ENCODE assay signal across 9 cellular contexts in the genomic region with DNA sequence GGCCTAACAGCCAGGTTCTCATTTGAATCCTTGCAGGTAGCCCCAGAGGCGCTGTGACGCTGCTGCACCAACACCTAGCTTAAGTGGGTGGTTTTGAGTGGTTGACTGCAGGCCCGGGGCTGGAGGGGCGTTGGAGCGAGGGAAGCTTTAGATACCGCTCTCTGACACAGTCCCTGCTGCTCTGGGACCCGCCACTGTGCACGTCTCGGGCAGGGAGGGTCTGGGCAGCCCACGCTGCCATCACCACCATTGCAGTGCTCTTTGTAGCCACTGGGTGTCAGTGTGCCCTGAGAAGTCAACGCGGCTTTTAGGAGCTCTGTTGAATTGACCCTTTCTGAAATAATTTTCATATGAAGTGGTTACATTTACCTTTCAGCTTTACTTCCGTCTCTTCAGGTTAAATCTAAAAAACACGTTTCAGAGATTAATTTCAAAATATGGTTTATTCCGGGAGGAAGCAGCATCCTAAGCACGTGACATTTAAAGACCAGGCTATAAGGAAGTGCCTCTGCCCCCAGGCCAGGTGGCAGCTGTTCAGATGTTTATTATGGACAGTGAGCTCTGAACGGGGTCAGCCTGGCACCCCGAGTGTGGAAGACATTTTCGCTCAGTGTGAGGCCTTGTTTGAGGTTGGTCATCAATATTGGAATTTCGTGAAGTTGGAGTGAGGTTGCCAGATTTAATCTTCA. TPM values are rescaled to one million over a fixed set of nuclear protein-coding genes. Genes with fewer than 3 reads are reported as not detected.
DNase-seq lines count a peak whose midpoint lies in the region; ATAC-seq and TF ChIP-seq lines count a peak whose summit lies in the region.
"Had no signal": no experiment of that assay in that cellular context is flagged by ENCODE, and none has a peak within 500 bp of the region (broad histone marks: within the 10 kb centered on the region; RNA-seq: fewer than 3 reads in every experiment).

No MANE protein-coding gene starts in this region.

- DNase-seq in NCI-H524 (lab: John Stamatoyannopoulos, UW) (peak; percentile 15 to 66), NCI-H524 treated with DMSO at 0.1 percent for 48 hours (lab: John Stamatoyannopoulos, UW) (no peak), NCI-H2107 treated with DMSO at 0.1 percent for 48 hours (lab: John Stamatoyannopoulos, UW; ENCODE audit: unreplicated experiment) (peak; percentile 53), chondrocyte (ENCODE audit: low spot score) (no peak), left lung (peak; percentile 44 to 75)
- peak; percentile 25 for DNase-seq in activated CD4-positive, alpha-beta T cell treated with anti-CD3 and anti-CD28 coated beads for 1 hour
- DNase-seq in stimulated activated CD4-positive, alpha-beta T cell treated with anti-CD3 and anti-CD28 coated beads, TNF-alpha, amount 100 ng/mL, for 24 hours (ENCODE audit: low read depth in 3 of 3): peak; percentile 20 to 55 (median 33)

- no peak overlapping the region for H3K4me3 Mint-ChIP-seq in chondrocyte (ENCODE audit: unreplicated experiment)

- no peaks in the 10 kb centered on the region for H3K27me3 Mint-ChIP-seq in chondrocyte (ENCODE audit: low read depth)

- peaks cover 44% of the 10 kb centered on the region for H3K36me3 Mint-ChIP-seq in chondrocyte (ENCODE audit: low read depth)

- TF ChIP-seq CTCF in chondrocyte (IDR thresholded peaks at IDR 0.05): peak; percentile 99
- peak; percentile 96 to 97 for TF ChIP-seq CTCF in left lung (IDR thresholded peaks at IDR 0.05)

- peaks cover 6% of the 10 kb centered on the region for H3K4me1 Mint-ChIP-seq in chondrocyte (ENCODE audit: low read depth)

- ATAC-seq in left lung (peak; percentile 90), GM21528 (IDR thresholded peaks at IDR 0.05; ENCODE audit: low FRiP score, unreplicated experiment) (no peak)

- no peak overlapping the region for H3K27ac Mint-ChIP-seq in chondrocyte (ENCODE audit: unreplicated experiment)

- H3K27ac ChIP-seq in left lung: no peak overlapping the region
- H3K27ac ChIP-seq: skin epidermis had no signal

- no peaks in the 10 kb centered on the region for H3K9me3 Mint-ChIP-seq in chondrocyte (ENCODE audit: low read depth)

- no peaks in the 10 kb centered on the region for H3K9me3 ChIP-seq in left lung

- intact Hi-C loops in left lung (cut with DNase I): loop anchor here in 1 of 2 donors (5.0 to 10.0 kb wide), 2 partner anchors 89 to 632 kb away; no protein-coding TSS in a partner anchor

- peaks cover 0 to 13% of the 10 kb centered on the region in 2 donors for H3K4me1 ChIP-seq in left lung

- H3K4me3 ChIP-seq in left lung: no peak overlapping the region
- H3K4me3 ChIP-seq: skin epidermis had no signal

- H3K27me3 ChIP-seq in left lung: no peaks in the 10 kb centered on the region

- H3K36me3 ChIP-seq in left lung: peaks cover 0 to 82% of the 10 kb centered on the region in 2 donors

RNA-seq across cellular contexts. Expression of gene PARVB, which starts 30.9 kb away (rescaled TPM):
- total RNA-seq in chondrocyte (21.2 to 35.6 TPM (median 33.6 TPM) in 3 replicates), left lung (10 to 100 TPM; 31.7 to 53.7 TPM)

RNA-seq across cellular contexts. Expression of gene SAMM50, which starts 38.0 kb away (rescaled TPM):
- 31.1 to 42.7 TPM (median 34.2 TPM) in 3 replicates for total RNA-seq in chondrocyte
- 10 to 100 TPM; 23.3 to 32.0 TPM for total RNA-seq in left lung

Comparison
In these comparisons a context has a peak if more than half of its experiments do, and no peak if none do; other contexts are left out.
1. DNase-seq: peak in NCI-H524 (2 of 2), NCI-H2107 treated with DMSO at 0.1 percent for 48 hours (single experiment), activated CD4-positive, alpha-beta T cell treated with anti-CD3 and anti-CD28 coated beads for 1 hour (single experiment), left lung (2 of 2) and stimulated activated CD4-positive, alpha-beta T cell treated with anti-CD3 and anti-CD28 coated beads, TNF-alpha, amount 100 ng/mL, for 24 hours (3 of 3); none in NCI-H524 treated with DMSO at 0.1 percent for 48 hours (single experiment) and chondrocyte (single experiment).